Comparison of ENCODE assay signal across 18 cellular contexts in genomic region chr21:42621166-42621827, GRCh38. TPM values are rescaled to one million over a fixed set of nuclear protein-coding genes. Genes with fewer than 3 reads are reported as not detected.
DNase-seq lines count a peak whose midpoint lies in the region; ATAC-seq and TF ChIP-seq lines count a peak whose summit lies in the region.
"Had no signal": no experiment of that assay in that cellular context is flagged by ENCODE, and none has a peak within 500 bp of the region (broad histone marks: within the 10 kb centered on the region; RNA-seq: fewer than 3 reads in every experiment).

No MANE protein-coding gene starts in this region.

- H3K79me1 ChIP-seq in neuronal stem cell (ENCODE audit: low read depth, low read length): no peaks in the 10 kb centered on the region

- no peak overlapping the region for H3K14ac ChIP-seq in neuronal stem cell (ENCODE audit: low read length)

- no peak overlapping the region for H3K18ac ChIP-seq in neuronal stem cell (ENCODE audit: low read length)

- H3K4me1 ChIP-seq in neuronal stem cell (ENCODE audit: control insufficient read depth in 2 of 2, insufficient read depth in 1 of 2, low read depth in 1 of 2, low read length in 2 of 2): peaks cover 7 to 15% of the 10 kb centered on the region in 2 donors

- H2BK120ac ChIP-seq in neuronal stem cell (ENCODE audit: low read depth, low read length): no peak overlapping the region

- H3K9me3 ChIP-seq in neuronal stem cell (replicated peaks in 1 of 2; ENCODE audit: control insufficient read depth in 2 of 2, insufficient read depth in 1 of 2, low read depth in 1 of 2, low read length in 2 of 2): no peaks in the 10 kb centered on the region
- H3K9me3 ChIP-seq: heart right ventricle had no signal

- no peak overlapping the region for H3K4me3 ChIP-seq in fibroblast of the aortic adventitia (ENCODE audit: low read depth, low read length)
- H3K4me3 ChIP-seq in neuronal stem cell (ENCODE audit: low read length in 2 of 2): no peak overlapping the region
- H3K4me3 ChIP-seq: heart right ventricle, skin epidermis had no signal

- H2BK5ac ChIP-seq in neuronal stem cell (ENCODE audit: low read length): no peak overlapping the region

- H3K27me3 ChIP-seq in neuronal stem cell (ENCODE audit: control insufficient read depth in 3 of 3, insufficient read depth in 3 of 3, low read depth in 1 of 3, low read length in 3 of 3): peaks cover 0 to 50% (median 0%) of the 10 kb centered on the region in 3 experiments

- ATAC-seq in GM21723 (IDR thresholded peaks at IDR 0.05; ENCODE audit: unreplicated experiment): no peak
- ATAC-seq in GM21529 (IDR thresholded peaks at IDR 0.05; ENCODE audit: unreplicated experiment): no peak
- ATAC-seq: heart right ventricle, left ventricle myocardium superior had no signal

- no peak overlapping the region for H4K91ac ChIP-seq in neuronal stem cell (ENCODE audit: low read depth, low read length, poor library complexity)

- H3K9ac ChIP-seq in neuronal stem cell (ENCODE audit: low read depth, low read length, poor library complexity): no peak overlapping the region

- H3K36me3 ChIP-seq in neuronal stem cell (replicated peaks in 1 of 2; ENCODE audit: control insufficient read depth in 2 of 2, insufficient read depth in 2 of 2, low read length in 2 of 2): no peaks in the 10 kb centered on the region
- H3K36me3 ChIP-seq: heart right ventricle had no signal

- WGBS in neuronal stem cell (ENCODE audit: extremely low coverage in 2 of 2, insufficient read length in 2 of 2, insufficient replicate concordance in 1 of 2), 2 donors: no CpG with 5 or more reads among the region's 15 CpGs

- H3K23ac ChIP-seq in neuronal stem cell (ENCODE audit: low read depth, low read length, poor library complexity): no peak overlapping the region

- H3K4ac ChIP-seq in neuronal stem cell (ENCODE audit: low read length): no peak overlapping the region

- H3K4me2 ChIP-seq in neuronal stem cell (ENCODE audit: insufficient read depth, low read length, poor library complexity, severe bottlenecking): no peak overlapping the region

- H2AK5ac ChIP-seq in neuronal stem cell (ENCODE audit: low read depth, low read length): no peak overlapping the region

- no peak for TF ChIP-seq CTCF in fibroblast of the aortic adventitia (IDR thresholded peaks at IDR 0.05; ENCODE audit: insufficient read depth, low read length)

- no peak overlapping the region for H2BK15ac ChIP-seq in neuronal stem cell (ENCODE audit: low read length)

- no peak overlapping the region for H3K27ac ChIP-seq in neuronal stem cell (replicated peaks; ENCODE audit: low read length)
- H3K27ac ChIP-seq: heart right ventricle, RWPE1, skin epidermis had no signal

- DNase-seq in Caki2 (ENCODE audit: low read depth) (peak; percentile 61), NCI-H69 (lab: John Stamatoyannopoulos, UW) (peak; percentile 86), fibroblast of the aortic adventitia (ENCODE audit: low read depth) (peak; percentile 7), neuronal stem cell (ENCODE audit: low spot score) (no peak), DMS 273 treated with DMSO at 0.1 percent for 48 hours (lab: John Stamatoyannopoulos, UW) (no peak)
- no peak for DNase-seq in activated effector memory CD4-positive, alpha-beta T cell treated with anti-CD3 and anti-CD28 coated beads, Interleukin-2, amount 50 U/mL, for 16 hours
- DNase-seq: activated CD4-positive, CD25-positive, alpha-beta regulatory T cell treated with anti-CD3 and anti-CD28 coated beads, Interleukin-2, amount 50 U/mL, for 72 hours; central memory CD4-positive, alpha-beta T cell; COR-L47; heart right ventricle; left ventricle myocardium superior; NCI-H1417 treated with DMSO at 0.1 percent for 48 hours; NCI-H524 treated with DMSO at 0.1 percent for 48 hours; stimulated activated naive CD4-positive, alpha-beta T cell treated with Interleukin-2 at 50 U/mL for 16 hours had no signal

- H2AFZ ChIP-seq in neuronal stem cell (ENCODE audit: low read length): peak overlapping the region; percentile 61

- no peak overlapping the region for H2BK12ac ChIP-seq in neuronal stem cell (ENCODE audit: low read length)

- no peak overlapping the region for H4K8ac ChIP-seq in neuronal stem cell (ENCODE audit: low read depth, low read length)

- in situ Hi-C loops in Caki2 (cut with HindIII; ENCODE audit: low pct_unique_long_range_greater_than_20kb, low sequenced_read_pairs): no loop called here

RNA-seq across cellular contexts. Expression of gene PDE9A, which starts 32.1 kb away (rescaled TPM):
- total RNA-seq in Caki2 (2014; rRNA removed; shearing (Covaris generic); ENCODE audit: low replicate concordance): 10.1 and 14.6 TPM in 2 replicates
- not detected in 2 replicates for total RNA-seq in fibroblast of the aortic adventitia (ENCODE audit: low replicate concordance)
- 44.9 TPM for polyA plus RNA-seq in neuronal stem cell (2013, experiment 1 of 2)
- 45.6 TPM for polyA plus RNA-seq in neuronal stem cell (2013, experiment 2 of 2)

Comparison
In these comparisons a context has a peak if more than half of its experiments do, and no peak if none do; other contexts are left out.
1. DNase-seq: peak in Caki2 (single experiment), NCI-H69 (single experiment) and fibroblast of the aortic adventitia (single experiment); none in neuronal stem cell (single experiment), activated effector memory CD4-positive, alpha-beta T cell treated with anti-CD3 and anti-CD28 coated beads, Interleukin-2, amount 50 U/mL, for 16 hours (single experiment) and DMS 273 treated with DMSO at 0.1 percent for 48 hours (single experiment).
2. RNA of gene PDE9A, which starts 32.1 kb away (total RNA-seq): 10.1 to 14.6 TPM in Caki2; not detected in fibroblast of the aortic adventitia; every median in the first group is over 10 times any median in the second.